Comparison of ENCODE assay signal across 11 cellular contexts in genomic region chr13:98517576-98518310, GRCh38. TPM values are rescaled to one million over a fixed set of nuclear protein-coding genes. Genes with fewer than 3 reads are reported as not detected.
DNase-seq lines count a peak whose midpoint lies in the region; ATAC-seq and TF ChIP-seq lines count a peak whose summit lies in the region.
"Had no signal": no experiment of that assay in that cellular context is flagged by ENCODE, and none has a peak within 500 bp of the region (broad histone marks: within the 10 kb centered on the region; RNA-seq: fewer than 3 reads in every experiment).

No MANE protein-coding gene starts in this region.

- POLR2A ChIA-PET in MCF 10A (lab: Yijun Ruan, JAX), result interaction anchor here (0.6 kb wide), 1 partner anchor 950 kb away, joined by 4 read pairs; no protein-coding TSS in a partner anchor

- no peak overlapping the region for H3K27ac Mint-ChIP-seq in MCF 10A (ENCODE audit: low read depth, unreplicated experiment)
- H3K27ac Mint-ChIP-seq in activated naive CD8-positive, alpha-beta T cell treated with anti-CD3 and anti-CD28 coated beads for 36 hours, result peak overlapping the region; percentile 89

- H3K4me1 ChIP-seq in breast epithelium (peaks cover 1 to 4% of the 10 kb centered on the region in 2 donors), uterus (peaks cover 1 to 9% of the 10 kb centered on the region in 2 donors), MM.1S (ENCODE audit: low read length) (peaks cover 28% of the 10 kb centered on the region)

- ATAC-seq in HG03432 (IDR thresholded peaks at IDR 0.05; ENCODE audit: unreplicated experiment), result peak; percentile 39

- H3K9me3 ChIP-seq in breast epithelium (no peaks in the 10 kb centered on the region), uterus (no peaks in the 10 kb centered on the region), MM.1S (replicated peaks; ENCODE audit: insufficient read depth, low read length) (no peaks in the 10 kb centered on the region)
- H3K9me3 ChIP-seq: colonic mucosa had no signal

- H3K4me1 Mint-ChIP-seq in MCF 10A (ENCODE audit: insufficient read depth, unreplicated experiment), result peaks cover 31% of the 10 kb centered on the region
- H3K4me1 Mint-ChIP-seq in activated naive CD8-positive, alpha-beta T cell treated with anti-CD3 and anti-CD28 coated beads for 36 hours, result peaks cover 97% of the 10 kb centered on the region

- H3K36me3 ChIP-seq in breast epithelium (no peaks in the 10 kb centered on the region), uterus (no peaks in the 10 kb centered on the region), MM.1S (replicated peaks; ENCODE audit: insufficient read depth, low read length) (no peaks in the 10 kb centered on the region; the same call in 1 of the 2 replicates)
- H3K36me3 ChIP-seq: colonic mucosa had no signal

- DNase-seq in MCF 10A (ENCODE audit: unreplicated experiment) (no peak), breast epithelium (ENCODE audit: low spot score in 2 of 2) (no peak), uterus (no peak), MM.1S (no peak), NCI-H345 treated with DMSO at 0.1 percent for 48 hours (lab: John Stamatoyannopoulos, UW; ENCODE audit: unreplicated experiment) (no peak), mesenteric fat pad (ENCODE audit: low spot score) (no peak)
- peak; percentile 27 for DNase-seq in activated naive CD8-positive, alpha-beta T cell treated with anti-CD3 and anti-CD28 coated beads for 36 hours
- DNase-seq: colonic mucosa had no signal

- H3K4me3 ChIP-seq in breast epithelium (no peak overlapping the region), uterus (no peak overlapping the region), MM.1S (ENCODE audit: low read length) (no peak overlapping the region)
- H3K4me3 ChIP-seq: colonic mucosa, hepatocyte had no signal

- intact Hi-C loops in MCF 10A (cut with micrococcal nuclease), result no loop called here
- intact Hi-C loops in breast epithelium (cut with DNase I; ENCODE audit: low total_unique reads), result no loop called here
- intact Hi-C loops in uterus (cut with DNase I; ENCODE audit: low total_unique reads), result no loop called here

- TF ChIP-seq POLR2A in breast epithelium (IDR thresholded peaks at IDR 0.05), result no peak
- no peak for TF ChIP-seq POLR2A in uterus (IDR thresholded peaks at IDR 0.05)

- H3K4me2 ChIP-seq in MM.1S (ENCODE audit: low read depth, low read length), result no peak overlapping the region
- H3K4me2 ChIP-seq: hepatocyte, KMS-11 had no signal

- TF ChIP-seq CTCF in MCF 10A (IDR thresholded peaks at IDR 0.05; ENCODE audit: unreplicated experiment) (no peak), breast epithelium (IDR thresholded peaks at IDR 0.05) (no peak), uterus (IDR thresholded peaks at IDR 0.05) (no peak), MM.1S (IDR thresholded peaks at IDR 0.05; ENCODE audit: low read length) (no peak)

- no peak overlapping the region for H2AFZ ChIP-seq in MM.1S (ENCODE audit: low read length)
- H2AFZ ChIP-seq: hepatocyte had no signal

- CTCF ChIA-PET in MCF 10A (lab: Yijun Ruan, JAX), result interaction anchor here (1.1 kb wide), 1 partner anchor 8 kb away, joined by 3 read pairs; no protein-coding TSS in a partner anchor

- H3K27ac ChIP-seq in breast epithelium (peak overlapping the region in 1 of 2 donors; percentile 84), uterus (peak overlapping the region; percentile 29 to 58), MM.1S (ENCODE audit: low read length) (no peak overlapping the region)
- H3K27ac ChIP-seq: colonic mucosa, hepatocyte, KMS-11 had no signal

- BruUV-seq in MCF 10A (replicated peaks; lab: Mats Ljungman, UMichigan), result TSS peak; percentile 12

- no peaks in the 10 kb centered on the region for H3K27me3 ChIP-seq in breast epithelium
- H3K27me3 ChIP-seq in uterus, result no peaks in the 10 kb centered on the region
- no peaks in the 10 kb centered on the region for H3K27me3 ChIP-seq in MM.1S (replicated peaks; ENCODE audit: insufficient read depth, low read length)
- H3K27me3 ChIP-seq: colonic mucosa, hepatocyte had no signal

- no peaks in the 10 kb centered on the region for H3F3A ChIP-seq in MM.1S (ENCODE audit: insufficient read depth, low read length)

- H4K20me1 ChIP-seq in MM.1S (ENCODE audit: insufficient read depth, low read length), result peaks cover 39% of the 10 kb centered on the region

- H3K27me3 Mint-ChIP-seq in MCF 10A (ENCODE audit: insufficient read depth, unreplicated experiment), result no peaks in the 10 kb centered on the region
- H3K27me3 Mint-ChIP-seq in activated naive CD8-positive, alpha-beta T cell treated with anti-CD3 and anti-CD28 coated beads for 36 hours, result no peaks in the 10 kb centered on the region

- H3K9me3 Mint-ChIP-seq in MCF 10A (ENCODE audit: unreplicated experiment), result no peaks in the 10 kb centered on the region
- H3K9me3 Mint-ChIP-seq in activated naive CD8-positive, alpha-beta T cell treated with anti-CD3 and anti-CD28 coated beads for 36 hours, result no peaks in the 10 kb centered on the region

- no peak overlapping the region for H3K9ac ChIP-seq in MM.1S (ENCODE audit: low read length)
- H3K9ac ChIP-seq: KMS-11 had no signal

- H3K9me2 ChIP-seq in MM.1S (replicated peaks; ENCODE audit: insufficient read depth, low read length), result no peaks in the 10 kb centered on the region

- no peak overlapping the region for H3K4me3 Mint-ChIP-seq in MCF 10A (ENCODE audit: unreplicated experiment)
- peak overlapping the region; percentile 62 for H3K4me3 Mint-ChIP-seq in activated naive CD8-positive, alpha-beta T cell treated with anti-CD3 and anti-CD28 coated beads for 36 hours

- peaks cover 100% of the 10 kb centered on the region for H3K79me2 ChIP-seq in MM.1S (ENCODE audit: low read length)

- peaks cover 51% of the 10 kb centered on the region for H3K36me3 Mint-ChIP-seq in MCF 10A (ENCODE audit: insufficient read depth, unreplicated experiment)
- H3K36me3 Mint-ChIP-seq in activated naive CD8-positive, alpha-beta T cell treated with anti-CD3 and anti-CD28 coated beads for 36 hours, result peaks cover 50% of the 10 kb centered on the region

RNA-seq across cellular contexts. Expression of gene STK24, which starts 59.2 kb away (rescaled TPM):
- total RNA-seq in MCF 10A (2022) (200 and 215 TPM in 2 replicates), breast epithelium (100 to 1,000 TPM in 1 of 3 donors, 10 to 100 TPM in 2; 61.3 to 149 (median 71.9) TPM), uterus (10 to 100 TPM; 29.7 to 73.5 (median 62.6) TPM), mesenteric fat pad (62.7 TPM)
- total RNA-seq in activated naive CD8-positive, alpha-beta T cell treated with anti-CD3 and anti-CD28 coated beads for 36 hours, result 100 to 1,000 TPM; 129 TPM
